Comparison of ENCODE assay signal across 1 cellular context in the genomic region with DNA sequence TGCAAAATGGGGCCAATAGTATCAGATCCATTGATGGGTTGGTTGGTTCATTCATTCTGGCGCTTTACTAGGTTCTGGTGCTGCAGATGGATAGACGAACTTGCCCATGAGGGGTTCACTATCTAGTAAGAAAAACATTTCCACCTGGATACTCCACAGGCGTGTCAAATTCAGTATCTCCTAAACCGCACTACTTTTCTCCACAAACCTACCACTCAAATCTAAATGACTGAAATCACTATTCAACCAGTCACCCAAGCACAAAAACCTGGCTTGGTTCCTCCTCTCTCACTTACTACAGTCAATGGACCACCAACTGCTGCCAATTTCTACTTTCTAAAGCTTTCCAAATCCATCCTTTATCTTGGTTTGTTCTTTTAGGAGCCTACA.
TF ChIP-seq lines count a peak whose summit lies in the region.

No MANE protein-coding gene starts in this region.

TF ChIP-seq in K562, 482 proteins besides CTCF, POLR2A, EP300 and RAD21 (continued from another document):
- TF ChIP-seq, protein P1, sequence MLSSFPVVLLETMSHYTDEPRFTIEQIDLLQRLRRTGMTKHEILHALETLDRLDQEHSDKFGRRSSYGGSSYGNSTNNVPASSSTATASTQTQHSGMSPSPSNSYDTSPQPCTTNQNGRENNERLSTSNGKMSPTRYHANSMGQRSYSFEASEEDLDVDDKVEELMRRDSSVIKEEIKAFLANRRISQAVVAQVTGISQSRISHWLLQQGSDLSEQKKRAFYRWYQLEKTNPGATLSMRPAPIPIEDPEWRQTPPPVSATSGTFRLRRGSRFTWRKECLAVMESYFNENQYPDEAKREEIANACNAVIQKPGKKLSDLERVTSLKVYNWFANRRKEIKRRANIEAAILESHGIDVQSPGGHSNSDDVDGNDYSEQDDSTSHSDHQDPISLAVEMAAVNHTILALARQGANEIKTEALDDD (IDR thresholded peaks at IDR 0.05): peak; percentile 19; the same call in 1 of the 2 replicates
- no peak for TF ChIP-seq KLF10 (CRISPR knock-in tag; IDR thresholded peaks at IDR 0.05)
- TF ChIP-seq, protein P2, sequence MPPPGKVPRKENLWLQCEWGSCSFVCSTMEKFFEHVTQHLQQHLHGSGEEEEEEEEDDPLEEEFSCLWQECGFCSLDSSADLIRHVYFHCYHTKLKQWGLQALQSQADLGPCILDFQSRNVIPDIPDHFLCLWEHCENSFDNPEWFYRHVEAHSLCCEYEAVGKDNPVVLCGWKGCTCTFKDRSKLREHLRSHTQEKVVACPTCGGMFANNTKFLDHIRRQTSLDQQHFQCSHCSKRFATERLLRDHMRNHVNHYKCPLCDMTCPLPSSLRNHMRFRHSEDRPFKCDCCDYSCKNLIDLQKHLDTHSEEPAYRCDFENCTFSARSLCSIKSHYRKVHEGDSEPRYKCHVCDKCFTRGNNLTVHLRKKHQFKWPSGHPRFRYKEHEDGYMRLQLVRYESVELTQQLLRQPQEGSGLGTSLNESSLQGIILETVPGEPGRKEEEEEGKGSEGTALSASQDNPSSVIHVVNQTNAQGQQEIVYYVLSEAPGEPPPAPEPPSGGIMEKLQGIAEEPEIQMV (tag; conservative IDR thresholded peaks at IDR 0.05; ENCODE audit: low read depth): no peak
- TF ChIP-seq NEUROD1 (IDR thresholded peaks at IDR 0.05; ENCODE audit: borderline replicate concordance, low read depth, low read length, partially characterized antibody): no peak
- no peak for TF ChIP-seq ZFP1 (CRISPR knock-in tag; IDR thresholded peaks at IDR 0.05)
- no peak for TF ChIP-seq RFX5 (IDR thresholded peaks at IDR 0.05; ENCODE audit: low read depth, low read length)
- TF ChIP-seq MCM7 (IDR thresholded peaks at IDR 0.05): no peak
- TF ChIP-seq, protein P3, sequence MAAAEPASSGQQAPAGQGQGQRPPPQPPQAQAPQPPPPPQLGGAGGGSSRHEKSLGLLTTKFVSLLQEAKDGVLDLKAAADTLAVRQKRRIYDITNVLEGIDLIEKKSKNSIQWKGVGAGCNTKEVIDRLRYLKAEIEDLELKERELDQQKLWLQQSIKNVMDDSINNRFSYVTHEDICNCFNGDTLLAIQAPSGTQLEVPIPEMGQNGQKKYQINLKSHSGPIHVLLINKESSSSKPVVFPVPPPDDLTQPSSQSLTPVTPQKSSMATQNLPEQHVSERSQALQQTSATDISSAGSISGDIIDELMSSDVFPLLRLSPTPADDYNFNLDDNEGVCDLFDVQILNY (CRISPR knock-in tag; IDR thresholded peaks at IDR 0.05): no peak
